Comparison of ENCODE assay signal across 17 cellular contexts in the genomic region with DNA sequence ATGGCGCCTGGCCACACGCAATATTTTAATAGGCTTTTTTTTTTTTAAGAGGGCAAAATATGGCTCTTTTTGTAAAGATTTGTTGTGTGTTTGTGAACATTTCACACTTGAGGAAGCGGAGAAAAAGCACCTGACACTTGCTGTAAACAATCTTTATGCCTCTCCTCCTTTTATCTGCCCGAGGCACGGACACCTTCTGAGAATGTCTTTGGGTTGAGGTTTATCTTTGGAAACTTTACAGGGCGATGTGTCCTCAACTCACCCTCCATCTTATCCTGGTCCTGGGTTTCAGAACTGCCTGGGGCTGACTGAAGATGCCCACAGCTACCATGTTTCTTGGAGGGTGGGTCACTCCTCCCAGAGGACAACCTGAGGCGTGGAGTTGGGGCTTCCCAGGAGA. TPM values are rescaled to one million over a fixed set of nuclear protein-coding genes. Genes with fewer than 3 reads are reported as not detected.
DNase-seq lines count a peak whose midpoint lies in the region; ATAC-seq and TF ChIP-seq lines count a peak whose summit lies in the region.
"Had no signal": no experiment of that assay in that cellular context is flagged by ENCODE, and none has a peak within 500 bp of the region (broad histone marks: within the 10 kb centered on the region; RNA-seq: fewer than 3 reads in every experiment).

No MANE protein-coding gene starts in this region.

- H3K4me1 ChIP-seq in breast epithelium (no peaks in the 10 kb centered on the region), DND-41 (ENCODE audit: insufficient read depth, low read length) (peaks cover 20% of the 10 kb centered on the region), mammary epithelial cell (ENCODE audit: insufficient read depth, low read length) (peaks cover 3% of the 10 kb centered on the region), neural progenitor cell (no peaks in the 10 kb centered on the region)

- H3K36me3 ChIP-seq in breast epithelium (no peaks in the 10 kb centered on the region), DND-41 (ENCODE audit: insufficient read depth, low read length) (no peaks in the 10 kb centered on the region; the same call in 1 of the 2 replicates), mammary epithelial cell (ENCODE audit: insufficient read depth, low read length) (no peaks in the 10 kb centered on the region), neural progenitor cell (no peaks in the 10 kb centered on the region)

- H3K9ac ChIP-seq in DND-41 (ENCODE audit: low read depth, low read length) (no peak overlapping the region), mammary epithelial cell (ENCODE audit: insufficient read depth, low read length) (no peak overlapping the region), neural progenitor cell (no peak overlapping the region)
- H3K9ac ChIP-seq: BLaER1, GM23248 had no signal

- dilution Hi-C loops in mammary epithelial cell (cut with HindIII; ENCODE audit: low sequenced_read_pairs): no loop called here

- H3F3A ChIP-seq in neural progenitor cell (ENCODE audit: low read depth): peaks cover 5% of the 10 kb centered on the region

- H4K20me1 ChIP-seq in DND-41 (ENCODE audit: insufficient read depth, low read length) (no peaks in the 10 kb centered on the region), mammary epithelial cell (ENCODE audit: insufficient read depth, low read length) (no peaks in the 10 kb centered on the region), neural progenitor cell (ENCODE audit: low read depth) (no peaks in the 10 kb centered on the region)
- H4K20me1 ChIP-seq: BLaER1 had no signal

- H3K4me2 ChIP-seq in DND-41 (ENCODE audit: insufficient read depth, low read length) (peak overlapping the region; percentile 3; the same call in 1 of the 2 replicates), mammary epithelial cell (ENCODE audit: insufficient read depth, low read depth, low read length) (no peak overlapping the region), neural progenitor cell (no peak overlapping the region)

- WGBS in mammary epithelial cell (ENCODE audit: low coverage, missing lambda C conversion rate): 98% methylated on average over 5 of the region's 7 CpGs

- H3K27me3 Mint-ChIP-seq in MCF 10A (ENCODE audit: insufficient read depth, unreplicated experiment): no peaks in the 10 kb centered on the region
- peaks cover 2% of the 10 kb centered on the region for H3K27me3 Mint-ChIP-seq in neural progenitor cell (ENCODE audit: insufficient read depth, low read depth)

- POLR2A ChIA-PET in MCF 10A (lab: Yijun Ruan, JAX): no interaction called here

- DNase-seq in MCF 10A (ENCODE audit: unreplicated experiment) (no peak), breast epithelium (ENCODE audit: low spot score in 2 of 2) (no peak), DND-41 (no peak), mammary epithelial cell (no peak), neural progenitor cell (ENCODE audit: low spot score) (no peak), epidermal melanocyte (ENCODE audit: insufficient read length, low spot score) (no peak), GDM1 (lab: John Stamatoyannopoulos, UW) (no peak)
- DNase-seq: AML-193; CD4-positive, CD25-positive, alpha-beta regulatory T cell; DMS79; EL; GM23248; H7 had no signal

- H3K4me3 ChIP-seq in breast epithelium (no peak overlapping the region), DND-41 (ENCODE audit: low read depth in 1 of 2, low read length in 2 of 2) (no peak overlapping the region), mammary epithelial cell (replicated peaks in 1 of 3; ENCODE audit: insufficient read depth in 1 of 3, low read depth in 2 of 3, low read length in 3 of 3) (no peak overlapping the region), neural progenitor cell (no peak overlapping the region)
- H3K4me3 ChIP-seq: BLaER1, GM23248 had no signal

- H3K9me3 ChIP-seq in breast epithelium (no peaks in the 10 kb centered on the region), DND-41 (ENCODE audit: insufficient read depth, low read length, severe bottlenecking) (no peaks in the 10 kb centered on the region), mammary epithelial cell (replicated peaks; ENCODE audit: insufficient read depth, low read length) (peaks cover 3% of the 10 kb centered on the region), neural progenitor cell (ENCODE audit: low read depth) (no peaks in the 10 kb centered on the region)

- no peak for ATAC-seq in DND-41 (ENCODE audit: insufficient read depth, low read depth)
- no peak for ATAC-seq in HG02884 (IDR thresholded peaks at IDR 0.05; ENCODE audit: unreplicated experiment)

- CTCF ChIA-PET in MCF 10A (lab: Yijun Ruan, JAX) (interaction anchor here (0.6 to 0.7 kb wide), 2 partner anchors 19 to 42 kb away, joined by 3 to 4 read pairs; no protein-coding TSS in a partner anchor), mammary epithelial cell (lab: Charles Lee; ENCODE audit: low non-redundant PET) (no interaction called here)

- H3K27ac ChIP-seq in breast epithelium: no peak overlapping the region
- no peak overlapping the region for H3K27ac ChIP-seq in DND-41 (ENCODE audit: low read length)
- no peak overlapping the region for H3K27ac ChIP-seq in mammary epithelial cell (ENCODE audit: insufficient read depth, low read depth, low read length)
- H3K27ac ChIP-seq in neural progenitor cell: no peak overlapping the region
- H3K27ac ChIP-seq: 22Rv1, BLaER1, GM23248 had no signal

- H3K9me3 Mint-ChIP-seq in MCF 10A (ENCODE audit: unreplicated experiment) (no peaks in the 10 kb centered on the region), neural progenitor cell (peaks cover 36% of the 10 kb centered on the region)
- H3K9me3 Mint-ChIP-seq: IgD-negative memory B cell had no signal

- TSS peak; percentile 51 for BruUV-seq in MCF 10A (replicated peaks; lab: Mats Ljungman, UMichigan)
- BruUV-seq in mammary epithelial cell (replicated peaks; lab: Mats Ljungman, UMichigan): TSS peak; percentile 25

- H3K4me3 Mint-ChIP-seq in MCF 10A (ENCODE audit: unreplicated experiment) (no peak overlapping the region), neural progenitor cell (peak overlapping the region; percentile 53)
- H3K4me3 Mint-ChIP-seq: CD4-positive, CD25-positive, alpha-beta regulatory T cell had no signal

- no peak for TF ChIP-seq POLR2A in breast epithelium (IDR thresholded peaks at IDR 0.05)

- H3K4me1 Mint-ChIP-seq in MCF 10A (ENCODE audit: insufficient read depth, unreplicated experiment): no peaks in the 10 kb centered on the region
- no peaks in the 10 kb centered on the region for H3K4me1 Mint-ChIP-seq in neural progenitor cell

- H3K27ac Mint-ChIP-seq in MCF 10A (ENCODE audit: low read depth, unreplicated experiment): no peak overlapping the region
- H3K27ac Mint-ChIP-seq in neural progenitor cell: no peak overlapping the region
- H3K27ac Mint-ChIP-seq: CD4-positive, CD25-positive, alpha-beta regulatory T cell; IgD-negative memory B cell had no signal

- no peak overlapping the region for H2AFZ ChIP-seq in DND-41 (ENCODE audit: low read depth, low read length)
- no peak overlapping the region for H2AFZ ChIP-seq in mammary epithelial cell (ENCODE audit: low read depth, low read length)
- H2AFZ ChIP-seq in neural progenitor cell (replicated peaks): no peak overlapping the region
- H2AFZ ChIP-seq: GM23248 had no signal

- H3K36me3 Mint-ChIP-seq in MCF 10A (ENCODE audit: insufficient read depth, unreplicated experiment) (no peaks in the 10 kb centered on the region), neural progenitor cell (peaks cover 29% of the 10 kb centered on the region)
- H3K36me3 Mint-ChIP-seq: CD4-positive, CD25-positive, alpha-beta regulatory T cell; IgD-negative memory B cell had no signal

- intact Hi-C loops in MCF 10A (cut with micrococcal nuclease): loop anchor here (10.0 kb wide), 1 partner anchor 504 kb away; the partner anchor contains the start of gene ZNF20
- intact Hi-C loops in breast epithelium (cut with DNase I; ENCODE audit: low total_unique reads): no loop called here
- intact Hi-C loops in mammary epithelial cell (cut with micrococcal nuclease): no loop called here

- in situ Hi-C loops in mammary epithelial cell (cut with MboI; ENCODE audit: low sequenced_read_pairs in 2 of 2): no loop called here

- H3K27me3 ChIP-seq in breast epithelium (no peaks in the 10 kb centered on the region), DND-41 (ENCODE audit: insufficient read depth, low read length, poor library complexity) (no peaks in the 10 kb centered on the region), mammary epithelial cell (ENCODE audit: insufficient read depth, low read length) (no peaks in the 10 kb centered on the region), neural progenitor cell (no peaks in the 10 kb centered on the region)
- H3K27me3 ChIP-seq: BLaER1 had no signal

- TF ChIP-seq CTCF in MCF 10A (IDR thresholded peaks at IDR 0.05; ENCODE audit: unreplicated experiment): no peak
- TF ChIP-seq CTCF in breast epithelium (IDR thresholded peaks at IDR 0.05): no peak
- no peak for TF ChIP-seq CTCF in DND-41 (IDR thresholded peaks at IDR 0.05; ENCODE audit: borderline replicate concordance, extremely low read depth, low read length, poor library complexity, severe bottlenecking)
- no peak for TF ChIP-seq CTCF in mammary epithelial cell (conservative IDR thresholded peaks at IDR 0.05 in 1 of 2, IDR thresholded peaks at IDR 0.05 in 1 of 2; ENCODE audit: extremely low read depth in 1 of 2, insufficient read depth in 1 of 2, low read depth in 1 of 2, low read length in 2 of 2)
- no peak for TF ChIP-seq CTCF in neural progenitor cell (IDR thresholded peaks at IDR 0.05)

- peaks cover 21% of the 10 kb centered on the region for H3K79me2 ChIP-seq in DND-41 (ENCODE audit: insufficient read depth, low read length)
- H3K79me2 ChIP-seq in mammary epithelial cell (ENCODE audit: insufficient read depth, low read length): peaks cover 20% of the 10 kb centered on the region
- peaks cover 27% of the 10 kb centered on the region for H3K79me2 ChIP-seq in neural progenitor cell (ENCODE audit: low read depth)

RNA-seq across cellular contexts. Expression of gene ZNF627, which starts 44.0 kb away (rescaled TPM):
- total RNA-seq in MCF 10A (2022) (8.7 and 10.9 TPM in 2 replicates), breast epithelium (10 to 100 TPM in 2 of 3 donors, 1 to 10 TPM in 1; 8.5 to 35.4 (median 23.3) TPM), mammary epithelial cell (10 to 100 TPM in 1 of 2 donors, 1 to 10 TPM in 1; 7.4 to 18.5 TPM), neural progenitor cell (ENCODE audit: low replicate concordance) (37.7 and 38.5 TPM in 2 replicates)
- polyA plus RNA-seq in mammary epithelial cell: 4.3 TPM
- 3.7 TPM for polyA minus RNA-seq in mammary epithelial cell
